ENCODE assay signal across 8 cellular contexts in the genomic region with DNA sequence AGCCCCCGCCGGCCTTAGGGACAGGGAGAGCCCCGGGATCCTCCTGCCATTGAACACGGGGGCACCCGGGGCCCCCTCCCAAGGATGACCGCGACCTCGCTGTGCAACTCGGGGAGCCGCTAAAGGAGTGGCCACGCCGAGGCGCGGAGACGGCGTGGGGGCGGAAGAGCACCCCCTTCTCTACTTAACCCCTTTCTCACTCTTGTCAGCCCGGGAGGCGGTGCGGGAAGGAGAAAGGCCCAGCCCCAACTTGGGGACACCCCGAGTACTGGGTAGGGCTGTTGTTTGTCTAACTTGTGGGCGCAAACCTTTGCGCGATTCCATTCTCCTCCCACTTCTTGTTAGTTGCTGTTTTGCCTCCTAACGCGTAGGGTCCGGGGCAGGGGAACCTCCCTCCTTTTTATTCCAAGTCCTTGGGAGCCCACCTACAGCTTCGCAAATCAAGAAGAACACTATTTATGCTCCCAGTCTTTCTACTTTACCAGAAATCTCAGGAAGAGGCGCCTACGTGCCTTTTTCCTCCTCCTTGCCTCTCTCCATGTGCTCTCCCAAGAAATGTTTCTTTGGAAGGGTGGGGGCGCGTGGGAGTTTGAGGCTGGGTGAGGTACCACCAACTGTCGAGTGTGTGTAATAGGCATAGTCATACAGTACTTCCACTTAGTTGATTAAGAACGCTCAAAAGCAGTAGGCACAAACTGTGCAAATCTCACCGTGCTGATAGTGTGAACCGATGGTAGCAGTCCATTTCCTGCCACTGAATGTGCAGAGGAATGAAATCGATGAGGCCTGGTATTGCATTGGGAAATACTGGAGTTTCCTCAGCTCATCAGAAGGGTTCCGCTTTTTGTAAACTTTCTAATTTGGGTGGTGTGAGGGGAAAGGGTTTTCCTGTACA. TPM values are rescaled to one million over a fixed set of nuclear protein-coding genes. Genes with fewer than 3 reads are reported as not detected.
A peak's percentile ranks its signal among the peaks of the same experiment; 100 is the strongest.
DNase-seq lines count a peak whose midpoint lies in the region; ATAC-seq and TF ChIP-seq lines count a peak whose summit lies in the region.

No MANE protein-coding gene starts in this region.

- intact Hi-C loops in OCI-LY7 (cut with micrococcal nuclease; ENCODE audit: unreplicated experiment), result loop anchor here (2.0 to 10.0 kb wide), 2 partner anchors 149 to 1223 kb away; no protein-coding TSS in a partner anchor
- intact Hi-C loops in Right ventricle myocardium superior (cut with DNase I), result no loop called here

- TF ChIP-seq CTCF in OCI-LY7 (conservative IDR thresholded peaks at IDR 0.05; ENCODE audit: low read length), result no peak

- no peaks in the 10 kb centered on the region for H3K9me2 ChIP-seq in OCI-LY7 (ENCODE audit: insufficient read depth, low read length)

- H4K20me1 ChIP-seq in OCI-LY7 (ENCODE audit: insufficient read depth, low read length), result no peaks in the 10 kb centered on the region

- DNase-seq in OCI-LY7 (ENCODE audit: low spot score), result peak; percentile 36
- peak in 3 of 4 experiments; percentile 1 to 10 (median 3) for DNase-seq in activated naive CD4-positive, alpha-beta T cell (lab: John Stamatoyannopoulos, UW)
- DNase-seq in Right ventricle myocardium superior, result peak; percentile 47
- DNase-seq in pons (ENCODE audit: low spot score), result peak; percentile 22
- DNase-seq in GOT3 (lab: John Stamatoyannopoulos, UW), result no peak
- no peak for DNase-seq in COR-L47 (lab: John Stamatoyannopoulos, UW)

- H3K9me3 ChIP-seq in OCI-LY7 (ENCODE audit: low read length), result no peaks in the 10 kb centered on the region

- peak overlapping the region; percentile 88 for H3K4me2 ChIP-seq in OCI-LY7 (ENCODE audit: low read length)

- H3K4me3 ChIP-seq in OCI-LY7 (ENCODE audit: low read depth, low read length, poor library complexity, severe bottlenecking), result peak overlapping the region; percentile 89

- CTCF ChIA-PET in OCI-LY7 (lab: Charles Lee; ENCODE audit: unreplicated experiment), result no interaction called here

- H3K27ac ChIP-seq in OCI-LY7 (ENCODE audit: low read depth, low read length, poor library complexity, severe bottlenecking), result peak overlapping the region; percentile 68

- POLR2A ChIA-PET in OCI-LY7 (lab: Charles Lee), result interaction anchor here (0.5 to 1.0 kb wide), 3 partner anchors 17 to 761 kb away, joined by 3 read pairs; no protein-coding TSS in a partner anchor

- H3K79me2 ChIP-seq in OCI-LY7 (ENCODE audit: insufficient read depth, low read depth, low read length), result peaks cover 31% of the 10 kb centered on the region

- H3K4me1 ChIP-seq in OCI-LY7 (ENCODE audit: insufficient read depth, low read length, poor library complexity, severe bottlenecking), result peaks cover 7% of the 10 kb centered on the region

- H3K36me3 ChIP-seq in OCI-LY7 (ENCODE audit: insufficient read depth, low read length), result peaks cover 2% of the 10 kb centered on the region; the same call in 1 of the 2 replicates

- peak overlapping the region; percentile 83; the same call in 1 of the 2 replicates for H2AFZ ChIP-seq in OCI-LY7 (ENCODE audit: low read length)

- ATAC-seq in GM18517 (IDR thresholded peaks at IDR 0.05; ENCODE audit: unreplicated experiment), result peak; percentile 15
- ATAC-seq in HG02852 (IDR thresholded peaks at IDR 0.05; ENCODE audit: unreplicated experiment), result peak; percentile 35
- ATAC-seq in Right ventricle myocardium superior (ENCODE audit: poor library complexity), result peak; percentile 70

- no TSS peak for BruUV-seq in OCI-LY7 (replicated peaks; lab: Mats Ljungman, UMichigan)

RNA-seq across cellular contexts. Expression of a gene that starts 0.8 kb away (rescaled TPM):
- 19.1 and 21.5 TPM in 2 replicates for total RNA-seq in OCI-LY7 (2014; rRNA removed; shearing (Covaris generic))
- total RNA-seq in OCI-LY7 (2022) (21.3 and 22.5 TPM in 2 replicates), Right ventricle myocardium superior (11.0 TPM)

Comparison
In these comparisons a context has a peak if more than half of its experiments do, and no peak if none do; other contexts are left out.
1. ATAC-seq: peak in every context shown above with its lines; median percentile 70 in Right ventricle myocardium superior; 35 in HG02852; 15 in GM18517.
2. DNase-seq: peak in OCI-LY7 (single experiment), activated naive CD4-positive, alpha-beta T cell (3 of 4), Right ventricle myocardium superior (single experiment) and pons (single experiment); none in GOT3 (single experiment) and COR-L47 (single experiment).